8 cellular contexts compared by ENCODE assay signal in genomic region chr15:92882697-92883642, GRCh38. TPM values are rescaled to one million over a fixed set of nuclear protein-coding genes. Genes with fewer than 3 reads are reported as not detected.
A peak's percentile ranks its signal among the peaks of the same experiment; 100 is the strongest.
DNase-seq lines count a peak whose midpoint lies in the region; ATAC-seq and TF ChIP-seq lines count a peak whose summit lies in the region.

No MANE protein-coding gene starts in this region.

- no peak for TF ChIP-seq CTCF in cardiac muscle cell (IDR thresholded peaks at IDR 0.05; ENCODE audit: low read depth, low read length)

- H3K27me3 ChIP-seq in cardiac muscle cell (no peaks in the 10 kb centered on the region), rectal smooth muscle tissue (ENCODE audit: control insufficient read depth, insufficient read depth, low read length) (no peaks in the 10 kb centered on the region)

- DNase-seq in HEK293T (ENCODE audit: extremely low spot score) (no peak), NCI-H2171 (lab: John Stamatoyannopoulos, UW) (peak; percentile 19), cardiac muscle cell (ENCODE audit: low read depth in 1 of 2, low spot score in 1 of 2) (peak; percentile 21 to 40), NCI-H1092 (lab: John Stamatoyannopoulos, UW) (no peak), HPDE6-E6E7 (ENCODE audit: extremely low spot score) (no peak)
- DNase-seq in activated effector memory CD4-positive, alpha-beta T cell treated with anti-CD3 and anti-CD28 coated beads, Interleukin-2, amount 50 U/mL, for 16 hours, result peak; percentile 78

- POLR2A ChIA-PET in HEK293T (lab: Yijun Ruan, JAX), result interaction anchor here (0.6 to 13.5 kb wide), 32 partner anchors 9 to 121 kb away, joined by 3 to 341 read pairs (median 10); partner anchors contain the start of gene CHD2

- H3K36me3 ChIP-seq in cardiac muscle cell (peaks cover 20% of the 10 kb centered on the region), rectal smooth muscle tissue (ENCODE audit: control insufficient read depth, insufficient read depth, low read length) (peaks cover 2% of the 10 kb centered on the region)

- peak overlapping the region; percentile 92 for H3K9ac ChIP-seq in rectal smooth muscle tissue (ENCODE audit: low read length)

- CTCF ChIA-PET in HEK293T (lab: Yijun Ruan, JAX), result interaction anchor here (0.6 to 2.7 kb wide), 8 partner anchors 13 to 85 kb away, joined by 3 to 12 read pairs (median 4); partner anchors contain the start of gene CHD2

- H3K4me3 ChIP-seq in cardiac muscle cell (peak overlapping the region; percentile 85), rectal smooth muscle tissue (ENCODE audit: low read length) (peak overlapping the region; percentile 76)

- peak; percentile 32 for ATAC-seq in GM18520 (IDR thresholded peaks at IDR 0.05; ENCODE audit: unreplicated experiment)

- no peaks in the 10 kb centered on the region for H3K9me3 ChIP-seq in cardiac muscle cell (ENCODE audit: low read depth)

- H3K4me1 ChIP-seq in cardiac muscle cell (ENCODE audit: low read depth), result peaks cover 50% of the 10 kb centered on the region
- peaks cover 19% of the 10 kb centered on the region for H3K4me1 ChIP-seq in rectal smooth muscle tissue (ENCODE audit: control insufficient read depth, insufficient read depth, low read length)

- H3K27ac ChIP-seq in cardiac muscle cell, result peak overlapping the region; percentile 99
- peak overlapping the region; percentile 99 for H3K27ac ChIP-seq in rectal smooth muscle tissue (ENCODE audit: low read depth, low read length)

TF ChIP-seq in HEK293T, 16 proteins besides CTCF, POLR2A, EP300 and RAD21:
- peak; percentile 58; the same call in 1 of the 2 replicates for TF ChIP-seq ARNT (IDR thresholded peaks at IDR 0.05)
- TF ChIP-seq CTBP1 (IDR thresholded peaks at IDR 0.05; ENCODE audit: borderline replicate concordance), result no peak
- no peak for TF ChIP-seq PKNOX1 (IDR thresholded peaks at IDR 0.05)
TF ChIP-seq in HEK293T: peak in this region for 1.

RNA-seq across cellular contexts. Expression of gene CHD2, which starts 17.2 kb away (rescaled TPM):
- total RNA-seq in cardiac muscle cell, result 49.5 and 118 TPM in 2 replicates
- 60.8 and 90.6 TPM in 2 replicates for polyA plus RNA-seq in cardiac muscle cell

Comparison
In these comparisons a context has a peak if more than half of its experiments do, and no peak if none do; other contexts are left out.
1. DNase-seq: peak in NCI-H2171 (single experiment), activated effector memory CD4-positive, alpha-beta T cell treated with anti-CD3 and anti-CD28 coated beads, Interleukin-2, amount 50 U/mL, for 16 hours (single experiment) and cardiac muscle cell (2 of 2); none in HEK293T (single experiment), NCI-H1092 (single experiment) and HPDE6-E6E7 (single experiment).